Comparison of ENCODE assay signal across 11 cellular contexts in the genomic region with DNA sequence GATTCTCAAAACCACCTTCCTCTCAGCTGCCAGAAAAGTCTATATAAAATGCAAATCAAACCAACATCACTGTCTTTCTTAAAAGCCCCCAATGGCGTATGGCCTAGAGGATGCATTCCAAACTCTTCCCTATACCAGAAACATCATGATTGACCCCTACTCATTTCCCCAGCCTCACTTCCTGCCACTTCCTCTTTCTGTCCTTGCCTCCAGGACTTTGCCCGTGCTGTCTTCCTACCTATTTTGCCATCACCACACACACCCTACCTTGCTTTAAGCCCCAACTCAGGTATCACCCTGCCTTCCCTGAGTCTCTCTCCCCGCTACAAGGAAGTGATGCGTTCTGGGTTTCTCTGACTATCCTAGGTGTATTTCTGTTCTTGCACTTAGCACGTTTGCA. TPM values are rescaled to one million over a fixed set of nuclear protein-coding genes. Genes with fewer than 3 reads are reported as not detected.
"Had no signal": no experiment of that assay in that cellular context is flagged by ENCODE, and none has a peak within 500 bp of the region (broad histone marks: within the 10 kb centered on the region; RNA-seq: fewer than 3 reads in every experiment).

No MANE protein-coding gene starts in this region.

- H2AFZ ChIP-seq: GM23248 had no signal

- ATAC-seq: HCT116 had no signal

- H3K27ac Mint-ChIP-seq: HFFc6 had no signal

- H3K4me1 ChIP-seq: HAP-1 had no signal

- FAIRE-seq: HTR-8/SVneo had no signal

- H3K4me3 ChIP-seq: GM23248, HAP-1 had no signal

- H3K4me3 Mint-ChIP-seq: HFFc6 had no signal

- H3K9me3 Mint-ChIP-seq: HFFc6 had no signal

- H3K27ac ChIP-seq: GM23248, KMS-11 had no signal

- H3K36me3 ChIP-seq: HAP-1 had no signal

- H3K4me2 ChIP-seq: KMS-11 had no signal

- H3K9me3 ChIP-seq: HAP-1 had no signal

- H3K9ac ChIP-seq: GM23248, KMS-11 had no signal

- DNase-seq: GM23248, GOT3, H7, HFFc6, IMR-90, KBM-7 had no signal

RNA-seq across cellular contexts. Expression of gene POU2AF2, which starts 8.1 kb away (rescaled TPM):
- total RNA-seq: GM23248, H4, H7, HFFc6, IMR-90 had no signal
- polyA plus RNA-seq: GM23248, IMR-90 had no signal

RNA-seq across cellular contexts. Expression of gene POU2AF3, which starts 44.7 kb away (rescaled TPM):
- total RNA-seq: GM23248, H4, HFFc6, IMR-90 had no signal
- polyA plus RNA-seq: GM23248 had no signal
